Comparison of ENCODE assay signal across 27 cellular contexts in genomic region chr1:117174851-117175250, GRCh38. TPM values are rescaled to one million over a fixed set of nuclear protein-coding genes. Genes with fewer than 3 reads are reported as not detected.
DNase-seq lines count a peak whose midpoint lies in the region; ATAC-seq and TF ChIP-seq lines count a peak whose summit lies in the region.
"Had no signal": no experiment of that assay in that cellular context is flagged by ENCODE, and none has a peak within 500 bp of the region (broad histone marks: within the 10 kb centered on the region; RNA-seq: fewer than 3 reads in every experiment).

No MANE protein-coding gene starts in this region.

- H3K9me3 Mint-ChIP-seq in GM23338 (no peaks in the 10 kb centered on the region), WTC11 (peaks cover 11% of the 10 kb centered on the region; the same call in 1 of the 2 replicates), neural crest cell (peaks cover 9% of the 10 kb centered on the region)
- H3K9me3 Mint-ChIP-seq: CD8-positive, alpha-beta memory T cell had no signal

- H3K4me3 Mint-ChIP-seq in GM23338 (no peak overlapping the region), WTC11 (no peak overlapping the region), neural crest cell (no peak overlapping the region)
- H3K4me3 Mint-ChIP-seq: CD14-positive monocyte; CD8-positive, alpha-beta memory T cell had no signal

- no CpG with 5 or more reads among the region's 4 CpGs for WGBS in iPS DF 6.9 (ENCODE audit: insufficient coverage, insufficient read length)
- WGBS in stomach, 5 donors: 94 to 98% (median 97%) methylated on average over 3 to 4 of the region's 4 CpGs

- POLR2A ChIA-PET in WTC11 (lab: Charles Lee): no interaction called here
- POLR2A ChIA-PET in OCI-LY7 (lab: Charles Lee): interaction anchor here (0.6 to 1.0 kb wide), 2 partner anchors 15 to 1170 kb away, joined by 3 read pairs; no protein-coding TSS in a partner anchor

- H3K4me2 ChIP-seq in GM23338 (no peak overlapping the region), OCI-LY7 (ENCODE audit: low read length) (no peak overlapping the region)

- peaks cover 2% of the 10 kb centered on the region for H3K27me3 Mint-ChIP-seq in GM23338 (ENCODE audit: insufficient read depth, low read depth, poor library complexity)
- no peaks in the 10 kb centered on the region for H3K27me3 Mint-ChIP-seq in WTC11 (ENCODE audit: low read depth)
- no peaks in the 10 kb centered on the region for H3K27me3 Mint-ChIP-seq in neural crest cell (ENCODE audit: low read depth)
- H3K27me3 Mint-ChIP-seq: CD8-positive, alpha-beta memory T cell had no signal

- H3K79me2 ChIP-seq in GM23338 (replicated peaks; ENCODE audit: insufficient read depth): no peaks in the 10 kb centered on the region
- no peaks in the 10 kb centered on the region for H3K79me2 ChIP-seq in OCI-LY7 (ENCODE audit: insufficient read depth, low read depth, low read length)

- H3K36me3 ChIP-seq in GM23338 (ENCODE audit: insufficient read depth): no peaks in the 10 kb centered on the region
- no peaks in the 10 kb centered on the region for H3K36me3 ChIP-seq in iPS DF 6.9 (ENCODE audit: control insufficient read depth, insufficient read depth, low read length)
- no peaks in the 10 kb centered on the region for H3K36me3 ChIP-seq in stomach
- H3K36me3 ChIP-seq in OCI-LY7 (ENCODE audit: insufficient read depth, low read length): no peaks in the 10 kb centered on the region
- H3K36me3 ChIP-seq: BE2C, Peyer's patch had no signal

- no peaks in the 10 kb centered on the region for H3K27me3 ChIP-seq in GM23338 (ENCODE audit: insufficient read depth)
- no peaks in the 10 kb centered on the region for H3K27me3 ChIP-seq in iPS DF 6.9 (ENCODE audit: control insufficient read depth, insufficient read depth, low read length)
- H3K27me3 ChIP-seq in stomach: no peaks in the 10 kb centered on the region
- H3K27me3 ChIP-seq: BE2C, Peyer's patch had no signal

- no peaks in the 10 kb centered on the region for H3K36me3 Mint-ChIP-seq in GM23338 (ENCODE audit: low read depth)
- no peaks in the 10 kb centered on the region for H3K36me3 Mint-ChIP-seq in WTC11
- no peaks in the 10 kb centered on the region for H3K36me3 Mint-ChIP-seq in neural crest cell (ENCODE audit: low read depth)
- H3K36me3 Mint-ChIP-seq: CD14-positive monocyte; CD8-positive, alpha-beta memory T cell had no signal

- H3K9me3 ChIP-seq in iPS DF 6.9 (ENCODE audit: control insufficient read depth, insufficient read depth, low read length) (no peaks in the 10 kb centered on the region), stomach (no peaks in the 10 kb centered on the region), OCI-LY7 (ENCODE audit: low read length) (no peaks in the 10 kb centered on the region)
- H3K9me3 ChIP-seq: BE2C, Peyer's patch had no signal

- CTCF ChIA-PET in WTC11 (lab: Charles Lee): interaction anchor here (0.7 to 1.4 kb wide), 3 partner anchors 107 to 550 kb away, joined by 3 read pairs; no protein-coding TSS in a partner anchor
- CTCF ChIA-PET in OCI-LY7 (lab: Charles Lee; ENCODE audit: unreplicated experiment): no interaction called here

- H3K9me2 ChIP-seq in GM23338 (ENCODE audit: insufficient read depth): peaks cover 7% of the 10 kb centered on the region; the same call in 1 of the 2 replicates
- no peaks in the 10 kb centered on the region for H3K9me2 ChIP-seq in OCI-LY7 (ENCODE audit: insufficient read depth, low read length)

- H3K4me1 Mint-ChIP-seq in GM23338: peaks cover 24% of the 10 kb centered on the region
- peaks cover 38% of the 10 kb centered on the region for H3K4me1 Mint-ChIP-seq in WTC11
- H3K4me1 Mint-ChIP-seq in neural crest cell: peaks cover 72% of the 10 kb centered on the region
- H3K4me1 Mint-ChIP-seq: CD14-positive monocyte; CD8-positive, alpha-beta memory T cell had no signal

- DNase-seq in GM23338 (ENCODE audit: low spot score) (peak; percentile 74), WTC11 (ENCODE audit: low spot score) (peak; percentile 40), iPS DF 6.9 (ENCODE audit: low read depth, low spot score) (peak; percentile 13), neural crest cell (ENCODE audit: low read depth, low spot score) (no peak), Kasumi-1 (lab: John Stamatoyannopoulos, UW) (no peak), stomach (no peak), DMS114 treated with DMSO at 0.1 percent for 48 hours (lab: John Stamatoyannopoulos, UW; ENCODE audit: unreplicated experiment) (no peak), OCI-LY7 (ENCODE audit: low spot score) (no peak)
- DNase-seq: 8988T; ACHN; BE2C; CD8-positive, alpha-beta memory T cell; DMS 273 treated with DMSO at 0.1 percent for 48 hours; DND-41; MM.1S; NCI-H1694; NCI-H2029 treated with DMSO at 0.1 percent for 48 hours; NCI-H2227 treated with DMSO at 0.1 percent for 48 hours; NCI-H510A; NCI-H69; OCI-M1; Peyer's patch; SHP77 treated with DMSO at 0.1 percent for 48 hours had no signal

- H2AFZ ChIP-seq in GM23338: 0 out of 2 replicates have a peak overlapping the region, but pooled peaks have one; percentile 2
- no peak overlapping the region for H2AFZ ChIP-seq in OCI-LY7 (ENCODE audit: low read length)

- H3F3A ChIP-seq in GM23338 (replicated peaks; ENCODE audit: low read depth): no peaks in the 10 kb centered on the region

- intact Hi-C loops in stomach (cut with DNase I; ENCODE audit: low total_unique reads): no loop called here
- intact Hi-C loops in OCI-LY7 (cut with micrococcal nuclease; ENCODE audit: unreplicated experiment): no loop called here

- H3K4me3 ChIP-seq in GM23338 (no peak overlapping the region), iPS DF 6.9 (ENCODE audit: low read length) (no peak overlapping the region), stomach (no peak overlapping the region), OCI-LY7 (ENCODE audit: low read depth, low read length, poor library complexity, severe bottlenecking) (no peak overlapping the region)
- H3K4me3 ChIP-seq: K562, Peyer's patch had no signal

- no peak for TF ChIP-seq CTCF in GM23338 (conservative IDR thresholded peaks at IDR 0.05; ENCODE audit: low read depth in 2 of 2)
- TF ChIP-seq CTCF in WTC11 (IDR thresholded peaks at IDR 0.05): no peak
- no peak for TF ChIP-seq CTCF in neural crest cell (conservative IDR thresholded peaks at IDR 0.05)
- no peak for TF ChIP-seq CTCF in stomach (IDR thresholded peaks at IDR 0.05)
- no peak for TF ChIP-seq CTCF in OCI-LY7 (conservative IDR thresholded peaks at IDR 0.05; ENCODE audit: low read length)

- H4K20me1 ChIP-seq in GM23338 (replicated peaks; ENCODE audit: insufficient read depth): no peaks in the 10 kb centered on the region
- H4K20me1 ChIP-seq in OCI-LY7 (ENCODE audit: insufficient read depth, low read length): no peaks in the 10 kb centered on the region

- peak overlapping the region; percentile 81 for H3K27ac Mint-ChIP-seq in GM23338
- peak overlapping the region; percentile 54 for H3K27ac Mint-ChIP-seq in WTC11
- H3K27ac Mint-ChIP-seq in neural crest cell (ENCODE audit: unreplicated experiment): peak overlapping the region; percentile 43
- H3K27ac Mint-ChIP-seq: CD14-positive monocyte; CD8-positive, alpha-beta memory T cell had no signal

- TF ChIP-seq EP300 in stomach (IDR thresholded peaks at IDR 0.05): no peak

- BruUV-seq in OCI-LY7 (replicated peaks; lab: Mats Ljungman, UMichigan): no TSS peak

- ATAC-seq in GM23338: peak; percentile 67
- peak; percentile 66 for ATAC-seq in WTC11
- ATAC-seq: K562 had no signal

- H3K27ac ChIP-seq in GM23338 (ENCODE audit: low read depth): peak overlapping the region; percentile 77; the same call in 1 of the 2 replicates
- no peak overlapping the region for H3K27ac ChIP-seq in iPS DF 6.9 (ENCODE audit: low read length)
- no peak overlapping the region for H3K27ac ChIP-seq in stomach
- H3K27ac ChIP-seq in OCI-LY7 (ENCODE audit: low read depth, low read length, poor library complexity, severe bottlenecking): no peak overlapping the region
- H3K27ac ChIP-seq: HL-60, Peyer's patch had no signal

- H3K4me1 ChIP-seq in GM23338 (ENCODE audit: insufficient read depth): peaks cover 8% of the 10 kb centered on the region
- H3K4me1 ChIP-seq in iPS DF 6.9 (ENCODE audit: control insufficient read depth, insufficient read depth, low read length): no peaks in the 10 kb centered on the region
- H3K4me1 ChIP-seq in stomach: no peaks in the 10 kb centered on the region
- H3K4me1 ChIP-seq in OCI-LY7 (ENCODE audit: insufficient read depth, low read length, poor library complexity, severe bottlenecking): no peaks in the 10 kb centered on the region
- H3K4me1 ChIP-seq: BE2C, Peyer's patch had no signal

- TF ChIP-seq POLR2A in stomach (IDR thresholded peaks at IDR 0.05): no peak

TF ChIP-seq in GM23338, 12 proteins besides CTCF, POLR2A, EP300 and RAD21 (continues in another document):
- TF ChIP-seq NANOG (IDR thresholded peaks at IDR 0.05; ENCODE audit: borderline replicate concordance): no peak

TF ChIP-seq in WTC11, 78 proteins besides CTCF, POLR2A, EP300 and RAD21 (continues in another document):
- no peak for TF ChIP-seq TEAD4 (CRISPR knock-in tag; IDR thresholded peaks at IDR 0.05)
- no peak for TF ChIP-seq EMX1 (CRISPR knock-in tag; IDR thresholded peaks at IDR 0.05)

RNA-seq across cellular contexts. Expression of gene VTCN1, which starts 35.9 kb away (rescaled TPM):
- not detected in 2 replicates for total RNA-seq in GM23338 (2014; rRNA removed; shearing (Covaris generic))
- polyA plus RNA-seq in GM23338 (2016; fragmentation: Nextera tagmentation; extraction: Ambion mirVana): not detected in 2 replicates
- 0.09 to 0.14 TPM in 2 of 3 replicates, not detected in the other for total RNA-seq in WTC11 (2021)
- 0.43 and 0.47 TPM in 2 replicates for total RNA-seq in neural crest cell
- total RNA-seq in stomach: 1 to 10 TPM in 1 of 5 donors, under 1 TPM in 1, not detected in 3; 0.73 to 3.2 TPM
- polyA plus RNA-seq in stomach: under 1 TPM in 2 of 3 donors, not detected in 1; 0.48 to 0.56 TPM
- not detected in 2 replicates for total RNA-seq in OCI-LY7 (2014; rRNA removed; shearing (Covaris generic))
- not detected in 2 replicates for total RNA-seq in OCI-LY7 (2022)
- total RNA-seq: CD8-positive, alpha-beta memory T cell; H4; K562; Peyer's patch had no signal
- polyA plus RNA-seq: CD14-positive monocyte; CD8-positive, alpha-beta memory T cell; K562 had no signal

RNA-seq across cellular contexts. Expression of gene TRIM45, which starts 53.3 kb away (rescaled TPM):
- 11.6 and 15.0 TPM in 2 replicates for total RNA-seq in GM23338 (2014; rRNA removed; shearing (Covaris generic))
- 7.9 and 8.8 TPM in 2 replicates for polyA plus RNA-seq in GM23338 (2016; fragmentation: Nextera tagmentation; extraction: Ambion mirVana)
- total RNA-seq in WTC11 (2021): 11.8 to 17.7 TPM (median 15.7 TPM) in 3 replicates
- total RNA-seq in neural crest cell: 13.3 and 16.6 TPM in 2 replicates
- total RNA-seq in stomach: 1 to 10 TPM in 2 of 5 donors, under 1 TPM in 2, not detected in 1; 0.29 to 6.8 (median 2.5) TPM
- polyA plus RNA-seq in stomach: 1 to 10 TPM in 2 of 3 donors, under 1 TPM in 1; 0.61 to 2.9 (median 1.9) TPM
- total RNA-seq in OCI-LY7 (2014; rRNA removed; shearing (Covaris generic)): not detected in 2 replicates
- total RNA-seq in OCI-LY7 (2022): not detected in 2 replicates

Comparison
In these comparisons a context has a peak if more than half of its experiments do, and no peak if none do; other contexts are left out.
1. DNase-seq: peak in GM23338 (single experiment), WTC11 (single experiment) and iPS DF 6.9 (single experiment); none in neural crest cell (single experiment), Kasumi-1 (0 of 2), stomach (single experiment), DMS114 treated with DMSO at 0.1 percent for 48 hours (single experiment) and OCI-LY7 (single experiment).
2. Peak in every context shown above with its lines, with median percentiles within 50 percentile points of each other: H3K27ac Mint-ChIP-seq.